2 cellular contexts compared by ENCODE assay signal in genomic region chr10:10017716-10018115, GRCh38.
"Had no signal": no experiment of that assay in that cellular context is flagged by ENCODE, and none has a peak within 500 bp of the region (broad histone marks: within the 10 kb centered on the region; RNA-seq: fewer than 3 reads in every experiment).

No MANE protein-coding gene starts in this region.

- H3K4me3 Mint-ChIP-seq: IgD-negative memory B cell had no signal

- H3K36me3 Mint-ChIP-seq: IgD-negative memory B cell had no signal

- DNase-seq: IMR-90 had no signal

- H3K4me1 Mint-ChIP-seq: IgD-negative memory B cell had no signal

- H3K27me3 Mint-ChIP-seq: IgD-negative memory B cell had no signal

- H3K27ac Mint-ChIP-seq: IgD-negative memory B cell had no signal
